In the genomic region with DNA sequence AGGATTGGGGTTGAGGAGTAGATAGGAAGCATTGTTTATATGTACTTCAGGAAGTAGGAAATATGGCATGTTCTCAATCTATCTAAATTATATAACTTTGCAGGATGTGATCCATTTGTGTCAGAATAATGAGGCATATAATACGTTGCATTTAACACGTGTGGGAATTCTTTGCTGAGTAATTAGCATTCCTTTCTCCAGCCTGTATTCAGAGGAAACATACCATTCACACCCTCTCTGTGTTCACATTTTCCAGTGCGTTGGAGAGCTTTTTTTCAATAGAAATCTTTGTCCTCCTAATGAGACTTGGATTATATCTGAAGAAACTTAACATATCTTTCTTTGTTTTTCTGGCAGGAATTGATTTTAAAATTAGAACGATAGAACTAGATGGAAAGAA, we compare ENCODE assay signal across 9 cellular contexts. TPM values are rescaled to one million over a fixed set of nuclear protein-coding genes. Genes with fewer than 3 reads are reported as not detected.
DNase-seq lines count a peak whose midpoint lies in the region; TF ChIP-seq lines count a peak whose summit lies in the region.
"Had no signal": no experiment of that assay in that cellular context is flagged by ENCODE, and none has a peak within 500 bp of the region (broad histone marks: within the 10 kb centered on the region; RNA-seq: fewer than 3 reads in every experiment).

No MANE protein-coding gene starts in this region.

- H3K27me3 Mint-ChIP-seq in activated T-helper 1 cell treated with anti-CD3 and anti-CD28 coated beads, Interleukin-12 subunit alpha, Interleukin-12 subunit beta, Interleukin-2, Interleukin-4 antibody, amounts not matched to agents 30 ng/mL and 10 ng/mL and 1 ng/mL, durations not matched to agents 14 hours and 24 hours and 36 hours (ENCODE audit: insufficient read depth): peaks cover 2% of the 10 kb centered on the region

- H3K36me3 Mint-ChIP-seq in activated T-helper 1 cell treated with anti-CD3 and anti-CD28 coated beads, Interleukin-12 subunit alpha, Interleukin-12 subunit beta, Interleukin-2, Interleukin-4 antibody, amounts not matched to agents 30 ng/mL and 10 ng/mL and 1 ng/mL, durations not matched to agents 14 hours and 24 hours and 36 hours (ENCODE audit: low read depth): peaks cover 53% of the 10 kb centered on the region

- H3K4me1 Mint-ChIP-seq in activated T-helper 1 cell treated with anti-CD3 and anti-CD28 coated beads, Interleukin-12 subunit alpha, Interleukin-12 subunit beta, Interleukin-2, Interleukin-4 antibody, amounts not matched to agents 30 ng/mL and 10 ng/mL and 1 ng/mL, durations not matched to agents 14 hours and 24 hours and 36 hours (ENCODE audit: low read depth): peaks cover 39% of the 10 kb centered on the region

- H3K9me3 Mint-ChIP-seq in activated T-helper 1 cell treated with anti-CD3 and anti-CD28 coated beads, Interleukin-12 subunit alpha, Interleukin-12 subunit beta, Interleukin-2, Interleukin-4 antibody, amounts not matched to agents 30 ng/mL and 10 ng/mL and 1 ng/mL, durations not matched to agents 14 hours and 24 hours and 36 hours: no peaks in the 10 kb centered on the region

- DNase-seq in EH (ENCODE audit: low read depth): peak; percentile 48
- DNase-seq in activated T-helper 1 cell treated with anti-CD3 and anti-CD28 coated beads, Interleukin-12 subunit alpha, Interleukin-12 subunit beta, Interleukin-2, Interleukin-4 antibody, amounts not matched to agents 30 ng/mL and 10 ng/mL and 1 ng/mL, durations not matched to agents 14 hours and 24 hours and 36 hours (ENCODE audit: low spot score): no peak
- peak; percentile 60 for DNase-seq in fibroblast of villous mesenchyme (ENCODE audit: low read depth)
- DNase-seq in pulmonary artery endothelial cell (ENCODE audit: low read depth, low spot score): peak; percentile 83
- DNase-seq in DMS53 (lab: John Stamatoyannopoulos, UW): no peak
- no peak for DNase-seq in T-helper 9 cell
- DNase-seq in stimulated activated CD4-positive, alpha-beta T cell treated with anti-CD3 and anti-CD28 coated beads, Interleukin-2, amount 100 ng/mL, for 24 hours: no peak
- no peak for DNase-seq in AG08396 (ENCODE audit: low spot score)
- DNase-seq: NCI-H82 had no signal

- no peak overlapping the region for H3K4me3 ChIP-seq in fibroblast of villous mesenchyme (ENCODE audit: low read depth, low read length)

- intact Hi-C loops in activated T-helper 1 cell treated with anti-CD3 and anti-CD28 coated beads, Interleukin-12 subunit alpha, Interleukin-12 subunit beta, Interleukin-2, Interleukin-4 antibody, amounts not matched to agents 30 ng/mL and 10 ng/mL and 1 ng/mL, durations not matched to agents 14 hours and 24 hours and 36 hours (cut with micrococcal nuclease): no loop called here

- H3K4me3 Mint-ChIP-seq in activated T-helper 1 cell treated with anti-CD3 and anti-CD28 coated beads, Interleukin-12 subunit alpha, Interleukin-12 subunit beta, Interleukin-2, Interleukin-4 antibody, amounts not matched to agents 30 ng/mL and 10 ng/mL and 1 ng/mL, durations not matched to agents 14 hours and 24 hours and 36 hours: no peak overlapping the region

- peak overlapping the region; percentile 48 for H3K27ac Mint-ChIP-seq in activated T-helper 1 cell treated with anti-CD3 and anti-CD28 coated beads, Interleukin-12 subunit alpha, Interleukin-12 subunit beta, Interleukin-2, Interleukin-4 antibody, amounts not matched to agents 30 ng/mL and 10 ng/mL and 1 ng/mL, durations not matched to agents 14 hours and 24 hours and 36 hours

- TF ChIP-seq CTCF in fibroblast of villous mesenchyme (IDR thresholded peaks at IDR 0.05; ENCODE audit: insufficient read depth, low read depth, low read length): no peak

RNA-seq across cellular contexts. Expression of gene APH1B, which starts 33.0 kb away (rescaled TPM):
- 4.1 and 6.2 TPM in 2 replicates for total RNA-seq in activated T-helper 1 cell treated with anti-CD3 and anti-CD28 coated beads, Interleukin-12 subunit alpha, Interleukin-12 subunit beta, Interleukin-2, Interleukin-4 antibody, amounts not matched to agents 30 ng/mL and 10 ng/mL and 1 ng/mL, durations not matched to agents 14 hours and 24 hours and 36 hours
- total RNA-seq in fibroblast of villous mesenchyme: 14.5 and 19.9 TPM in 2 replicates
- 13.5 and 14.3 TPM in 2 replicates for total RNA-seq in pulmonary artery endothelial cell

RNA-seq across cellular contexts. Expression of gene RAB8B, which starts 55.0 kb away (rescaled TPM):
- 135 and 149 TPM in 2 replicates for total RNA-seq in activated T-helper 1 cell treated with anti-CD3 and anti-CD28 coated beads, Interleukin-12 subunit alpha, Interleukin-12 subunit beta, Interleukin-2, Interleukin-4 antibody, amounts not matched to agents 30 ng/mL and 10 ng/mL and 1 ng/mL, durations not matched to agents 14 hours and 24 hours and 36 hours
- total RNA-seq in fibroblast of villous mesenchyme: 71.5 and 97.2 TPM in 2 replicates
- 72.0 and 106 TPM in 2 replicates for total RNA-seq in pulmonary artery endothelial cell

Comparison
In these comparisons a context has a peak if more than half of its experiments do, and no peak if none do; other contexts are left out.
1. DNase-seq: peak in EH (single experiment), fibroblast of villous mesenchyme (single experiment) and pulmonary artery endothelial cell (single experiment); none in activated T-helper 1 cell treated with anti-CD3 and anti-CD28 coated beads, Interleukin-12 subunit alpha, Interleukin-12 subunit beta, Interleukin-2, Interleukin-4 antibody, amounts not matched to agents 30 ng/mL and 10 ng/mL and 1 ng/mL, durations not matched to agents 14 hours and 24 hours and 36 hours (single experiment), DMS53 (single experiment), T-helper 9 cell (single experiment), stimulated activated CD4-positive, alpha-beta T cell treated with anti-CD3 and anti-CD28 coated beads, Interleukin-2, amount 100 ng/mL, for 24 hours (0 of 2) and AG08396 (single experiment).